8 cellular contexts compared by ENCODE assay signal in the genomic region with DNA sequence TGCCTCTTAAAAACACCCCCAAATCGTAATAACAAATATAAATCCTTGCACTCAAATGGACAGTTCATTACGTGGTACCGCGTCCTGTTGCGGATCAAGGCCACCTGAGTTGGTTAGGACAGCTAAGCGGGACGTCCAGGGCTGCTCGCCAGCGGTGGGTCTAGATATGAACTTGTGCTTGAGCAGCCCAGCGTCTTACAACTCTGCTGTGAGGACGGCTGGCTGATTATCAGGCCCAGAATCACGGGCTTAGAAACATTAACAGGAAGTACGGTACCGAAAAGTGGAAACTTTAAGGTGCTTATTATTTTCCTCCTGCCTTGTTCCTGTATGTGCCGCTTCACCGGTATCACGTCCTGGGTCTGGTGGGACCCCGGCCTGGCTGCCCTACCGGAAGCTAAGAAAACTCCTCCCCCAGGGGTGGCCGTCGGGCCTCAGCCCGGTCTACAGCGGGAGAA. TPM values are rescaled to one million over a fixed set of nuclear protein-coding genes. Genes with fewer than 3 reads are reported as not detected.
DNase-seq lines count a peak whose midpoint lies in the region; ATAC-seq, FAIRE-seq and TF ChIP-seq lines count a peak whose summit lies in the region.

No MANE protein-coding gene starts in this region.

- H3K9me3 ChIP-seq in astrocyte (ENCODE audit: insufficient read depth, low read depth, low read length): no peaks in the 10 kb centered on the region
- H3K9me3 ChIP-seq in left lung: no peaks in the 10 kb centered on the region
- H3K9me3 ChIP-seq in tibial artery: no peaks in the 10 kb centered on the region

- ATAC-seq in GM21576 (IDR thresholded peaks at IDR 0.05; ENCODE audit: unreplicated experiment) (peak; percentile 34), left lung (no peak), HG02588 (IDR thresholded peaks at IDR 0.05; ENCODE audit: unreplicated experiment) (no peak)

- peak overlapping the region; percentile 95 for H3K27ac Mint-ChIP-seq in astrocyte (ENCODE audit: unreplicated experiment)

- H3K79me2 ChIP-seq in astrocyte (ENCODE audit: insufficient read depth, low read length): peaks cover 49% of the 10 kb centered on the region

- CTCF ChIA-PET in GM10248 (lab: Yijun Ruan, JAX): no interaction called here

- H3K36me3 Mint-ChIP-seq in astrocyte (ENCODE audit: low read depth, unreplicated experiment): peaks cover 8% of the 10 kb centered on the region

- TF ChIP-seq CTCF in GM10248 (IDR thresholded peaks at IDR 0.05; ENCODE audit: control extremely low read depth, extremely low read depth, low read depth, missing control alignments): no peak
- TF ChIP-seq CTCF in astrocyte (IDR thresholded peaks at IDR 0.05; ENCODE audit: insufficient read depth, low read depth, low read length): no peak
- no peak for TF ChIP-seq CTCF in left lung (IDR thresholded peaks at IDR 0.05)
- TF ChIP-seq CTCF in tibial artery (IDR thresholded peaks at IDR 0.05): no peak

- peaks cover 20% of the 10 kb centered on the region for H3K4me1 Mint-ChIP-seq in astrocyte (ENCODE audit: low read depth, unreplicated experiment)

- H3K36me3 ChIP-seq in astrocyte (ENCODE audit: insufficient read depth, low read length) (peaks cover under 1% of the 10 kb centered on the region), left lung (peaks cover 0 to 7% of the 10 kb centered on the region in 2 donors), tibial artery (peaks cover 0 to 7% (median 0%) of the 10 kb centered on the region in 3 donors)

- peak overlapping the region; percentile 89 for H3K4me3 Mint-ChIP-seq in astrocyte (ENCODE audit: unreplicated experiment)

- peak overlapping the region; percentile 96 for H2AFZ ChIP-seq in astrocyte (ENCODE audit: low read depth, low read length)

- H3K27me3 Mint-ChIP-seq in astrocyte (ENCODE audit: low read depth, unreplicated experiment): no peaks in the 10 kb centered on the region

- H3K27me3 ChIP-seq in astrocyte (ENCODE audit: insufficient read depth, low read length) (no peaks in the 10 kb centered on the region), left lung (no peaks in the 10 kb centered on the region), tibial artery (no peaks in the 10 kb centered on the region)

- H3K4me1 ChIP-seq in astrocyte (ENCODE audit: insufficient read depth, low read length) (peaks cover 25% of the 10 kb centered on the region), left lung (peaks cover 32 to 39% of the 10 kb centered on the region in 2 donors), tibial artery (peaks cover 0 to 39% (median 33%) of the 10 kb centered on the region in 4 donors)

- H3K4me3 ChIP-seq in astrocyte (ENCODE audit: insufficient read depth, low read depth, low read length) (peak overlapping the region; percentile 85), left lung (peak overlapping the region; percentile 87 to 99), tibial artery (peak overlapping the region; percentile 84 to 90)

- no peaks in the 10 kb centered on the region for H3K9me3 Mint-ChIP-seq in astrocyte (ENCODE audit: unreplicated experiment)

- H3K27ac ChIP-seq in astrocyte (ENCODE audit: low read depth, low read length) (peak overlapping the region; percentile 99), left lung (peak overlapping the region; percentile 100), tibial artery (peak overlapping the region; percentile 89 to 100)

- H4K20me1 ChIP-seq in astrocyte (ENCODE audit: insufficient read depth, low read length): peaks cover 37% of the 10 kb centered on the region

- DNase-seq in GM10248 (ENCODE audit: extremely low spot score) (peak; percentile 83), NCI-H1930 (lab: John Stamatoyannopoulos, UW) (peak; percentile 76 to 90), astrocyte (ENCODE audit: low read depth) (no peak), left lung (no peak), tibial artery (no peak), Ammon's horn (ENCODE audit: low spot score) (no peak)

- no peak for FAIRE-seq in astrocyte (lab: Jason Lieb, UNC)

- peak overlapping the region; percentile 90 for H3K9ac ChIP-seq in astrocyte (ENCODE audit: low read length)

- intact Hi-C loops in left lung (cut with DNase I) (no loop called here), tibial artery (cut with DNase I; ENCODE audit: low total_unique reads) (loop anchor here (2.0 kb wide), 1 partner anchor 25 kb away; a partner anchor contains a TSS)

- H3K4me2 ChIP-seq in astrocyte (ENCODE audit: low read length): peak overlapping the region; percentile 96

- POLR2A ChIA-PET in GM10248 (lab: Yijun Ruan, JAX): interaction anchor here (1.0 to 1.5 kb wide), 2 partner anchors 10 to 12 kb away, joined by 3 to 4 read pairs; no protein-coding TSS in a partner anchor

RNA-seq across cellular contexts. Expression of a gene that starts 0.8 kb away (rescaled TPM):
- total RNA-seq in astrocyte (387 and 409 TPM in 2 replicates), left lung (100 to 1,000 TPM; 536 to 562 TPM)

RNA-seq across cellular contexts. Expression of a gene that starts 25.5 kb away (rescaled TPM):
- total RNA-seq in astrocyte (323 TPM in 2 replicates), left lung (100 to 1,000 TPM; 200 to 205 TPM)

RNA-seq across cellular contexts. Expression of a gene that starts 31.6 kb away (rescaled TPM):
- total RNA-seq in astrocyte (2.3 and 3.0 TPM in 2 replicates), left lung (under 1 TPM; 0.45 to 0.70 TPM)

RNA-seq across cellular contexts. Expression of a gene that starts 35.8 kb away (rescaled TPM):
- not detected in 2 replicates for total RNA-seq in astrocyte
- total RNA-seq in left lung: not detected

RNA-seq across cellular contexts. Expression of a gene that starts 46.7 kb away (rescaled TPM):
- not detected in 2 replicates for total RNA-seq in astrocyte
- total RNA-seq in left lung: not detected

Comparison
In these comparisons a context has a peak if more than half of its experiments do, and no peak if none do; other contexts are left out.
1. DNase-seq: peak in GM10248 (single experiment) and NCI-H1930 (2 of 2); none in astrocyte (single experiment), left lung (0 of 2), tibial artery (0 of 2) and Ammon's horn (single experiment).
2. Peak in every context shown above with its lines, with median percentiles within 50 percentile points of each other: H3K27ac ChIP-seq and H3K4me3 ChIP-seq.